Comparison of ENCODE assay signal across 19 cellular contexts in the genomic region with DNA sequence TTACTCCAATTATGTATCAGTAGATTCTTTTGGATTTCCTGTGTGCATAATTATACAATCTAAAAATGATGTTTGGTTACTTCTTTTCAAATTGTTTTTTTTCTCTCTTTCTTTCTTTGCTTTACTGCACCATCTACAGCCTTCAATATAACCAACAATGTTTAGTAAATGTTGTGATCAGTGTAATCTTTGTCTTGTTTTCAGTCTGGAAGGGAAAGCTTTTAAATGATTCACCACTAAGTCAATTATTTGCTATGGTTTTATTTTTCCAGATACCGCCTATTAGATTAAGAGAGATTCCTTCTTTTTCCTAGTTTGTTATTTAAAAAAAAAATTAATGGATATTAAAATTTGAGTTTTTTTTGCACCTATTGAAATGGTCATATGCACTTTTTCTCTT. TPM values are rescaled to one million over a fixed set of nuclear protein-coding genes. Genes with fewer than 3 reads are reported as not detected.
"Had no signal": no experiment of that assay in that cellular context is flagged by ENCODE, and none has a peak within 500 bp of the region (broad histone marks: within the 10 kb centered on the region; RNA-seq: fewer than 3 reads in every experiment).

No MANE protein-coding gene starts in this region.

- ATAC-seq: effector memory CD8-positive, alpha-beta T cell; gastrocnemius medialis; naive thymus-derived CD4-positive, alpha-beta T cell; stimulated activated memory B cell treated with anti-CD40 and anti-IgM and Interleukin-4, amounts not matched to agents 10 μg/mL and 1 μg/mL and 100 μg/mL, for 72 hours; stimulated activated naive CD8-positive, alpha-beta T cell treated with anti-CD3 and anti-CD28 coated beads, Interleukin-15, Interleukin-2, amounts not matched to agents 100 U/mL and 50 U/mL, for 24 hours had no signal

- H3K4me2 ChIP-seq: hepatocyte, neural progenitor cell had no signal

- H3K36me3 ChIP-seq: gastrocnemius medialis, neural progenitor cell, right atrium auricular region, spleen, tibial artery had no signal

- H2AFZ ChIP-seq: hepatocyte, neural progenitor cell, parathyroid adenoma had no signal

- H3K27ac ChIP-seq: gastrocnemius medialis, hepatocyte, neural progenitor cell, parathyroid adenoma, right atrium auricular region, skin epidermis, spleen, testis, tibial artery had no signal

- DNase-seq: cerebellar nuclear complex; cortex of kidney; effector memory CD8-positive, alpha-beta T cell; gastrocnemius medialis; head of caudate nucleus; mesenchymal stem cell; naive thymus-derived CD4-positive, alpha-beta T cell; spleen; stimulated activated CD4-positive, alpha-beta T cell treated with anti-CD3 and anti-CD28 coated beads, Interleukin-4, amount 100 ng/mL, for 4 hours; stimulated activated naive CD8-positive, alpha-beta T cell treated with anti-CD3 and anti-CD28 coated beads, Interleukin-15, Interleukin-2, amounts not matched to agents 100 U/mL and 50 U/mL, for 24 hours; substantia nigra; testis; tibial artery had no signal

- H3K9ac ChIP-seq: neural progenitor cell, parathyroid adenoma had no signal

- H3K4me3 ChIP-seq: gastrocnemius medialis, hepatocyte, neural progenitor cell, right atrium auricular region, skin epidermis, spleen, testis, tibial artery had no signal

- H3K4me1 ChIP-seq: gastrocnemius medialis, neural progenitor cell, parathyroid adenoma, right atrium auricular region, spleen, testis, tibial artery had no signal

- H3K27me3 ChIP-seq: gastrocnemius medialis, hepatocyte, neural progenitor cell, right atrium auricular region, spleen, testis, tibial artery had no signal

- H3K79me2 ChIP-seq: hepatocyte, parathyroid adenoma had no signal

- H3K9me3 ChIP-seq: gastrocnemius medialis, testis, tibial artery had no signal

RNA-seq across cellular contexts. Expression of a gene that starts 51.1 kb away (rescaled TPM):
- polyA plus RNA-seq: hepatocyte had no signal
